In genomic region chr19:51926784-51927741, GRCh38 we compare ENCODE assay signal across 1 cellular context.
TF ChIP-seq lines count a peak whose summit lies in the region.

Gene ZNF613 (plus strand): TSS chr19:51927472. CDS start chr19:51936221, 8,749 bp downstream.

TF ChIP-seq in GM12878, 131 proteins besides CTCF, POLR2A, EP300 and RAD21 (continued from another document):
- TF ChIP-seq FOS (IDR thresholded peaks at IDR 0.05; ENCODE audit: borderline replicate concordance, extremely low read depth, insufficient read length) (no peak), MTA2 (IDR thresholded peaks at IDR 0.05; ENCODE audit: low read depth) (peak; percentile 24; the same call in 1 of the 2 replicates), BHLHE40 (IDR thresholded peaks at IDR 0.05; ENCODE audit: borderline replicate concordance in 1 of 2, low read depth in 2 of 2, low read length in 1 of 2) (0 out of 4 replicates have a peak, but pooled peaks of 1 of the 2 experiments have one; percentile 24), MEF2B (IDR thresholded peaks at IDR 0.05; ENCODE audit: partially characterized antibody, poor library complexity, severe bottlenecking) (no peak)
